ENCODE assay signal across 42 cellular contexts in genomic region chr2:147916723-147917122, GRCh38.
"Had no signal": no experiment of that assay in that cellular context is flagged by ENCODE, and none has a peak within 500 bp of the region (broad histone marks: within the 10 kb centered on the region; RNA-seq: fewer than 3 reads in every experiment).

No MANE protein-coding gene starts in this region.

- DNase-seq: activated CD4-positive, alpha-beta memory T cell treated with anti-CD3 and anti-CD28 coated beads, Interleukin-2, amount 10 ng/mL, durations not matched to agents 7 days and 5 days; activated CD4-positive, alpha-beta T cell treated with anti-CD3 and anti-CD28 coated beads for 1 hour; activated CD4-positive, alpha-beta T cell treated with anti-CD3 and anti-CD28 coated beads for 48 hours; activated CD4-positive, CD25-positive, alpha-beta regulatory T cell; activated CD8-positive, alpha-beta memory T cell treated with anti-CD3 and anti-CD28 coated beads for 24 hours; activated CD8-positive, alpha-beta memory T cell treated with anti-CD3 and anti-CD28 coated beads, Interleukin-2, amount 10 ng/mL, durations not matched to agents 7 days and 5 days; activated effector memory CD4-positive, alpha-beta T cell treated with anti-CD3 and anti-CD28 coated beads, Interleukin-2, amount 50 U/mL, for 16 hours; activated naive CD4-positive, alpha-beta T cell; activated naive CD4-positive, alpha-beta T cell treated with anti-CD3 and anti-CD28 coated beads, Interleukin-2, amount 50 U/mL, for 16 hours; activated naive CD8-positive, alpha-beta T cell treated with anti-CD3 and anti-CD28 coated beads for 36 hours; activated T-cell treated with anti-CD3 and anti-CD28 coated beads, Interleukin-2, amount 50 U/mL, for 1 hour; activated T-cell treated with anti-CD3 and anti-CD28 coated beads, Interleukin-2, amount 50 U/mL, for 72 hours; amniotic stem cell; aorta; brain microvascular endothelial cell; central memory CD4-positive, alpha-beta T cell; Kasumi-1; KG1; MG63; NCI-H1092; NCI-H1436 treated with DMSO at 0.1 percent for 48 hours; NCI-H1694 treated with DMSO at 0.1 percent for 48 hours; NCI-H2029; NCI-H2107; NCI-H2171 treated with DMSO at 0.1 percent for 48 hours; NCI-H2227 treated with DMSO at 0.1 percent for 48 hours; NCI-H446; NCI-H524 treated with DMSO at 0.1 percent for 48 hours; NCI-H748 treated with DMSO at 0.1 percent for 48 hours; NK-92 treated with Interleukin-12 subunit alpha and Interleukin-12 subunit beta, amount 100 ng/mL, for 24 hours; PC-9; SIG-M5; SW 1271; T-helper 1 cell; T-helper 2 cell; T-helper 9 cell; WERI-Rb-1 had no signal

- H2AFZ ChIP-seq: PC-9 had no signal

- H3K27ac ChIP-seq: brain microvascular endothelial cell, PC-9, RWPE1, WERI-Rb-1 had no signal

- H3K9me3 ChIP-seq: MG63 had no signal

- H3K36me3 ChIP-seq: brain microvascular endothelial cell had no signal

- ATAC-seq: activated CD8-positive, alpha-beta memory T cell treated with anti-CD3 and anti-CD28 coated beads, Interleukin-2, amount 10 ng/mL, durations not matched to agents 7 days and 5 days; activated T-cell treated with anti-CD3 and anti-CD28 coated beads, Interleukin-2, amount 50 U/mL, for 72 hours; activated T-helper 17 cell treated with anti-CD3 and anti-CD28 coated beads, Interleukin-2, amount 50 U/mL, for 72 hours; Right ventricle myocardium inferior; SK-N-SH treated with all-trans-retinoic acid at 6 μM for 48 hours had no signal

- H3K4me3 ChIP-seq: MG63, PC-9 had no signal

- FAIRE-seq: RCC 7860 had no signal

- H3K27me3 ChIP-seq: brain microvascular endothelial cell, MG63 had no signal

- H3K4me2 ChIP-seq: PC-9 had no signal
